In genomic region chr17:81854974-81855774, GRCh38 we compare ENCODE assay signal across 11 cellular contexts. TPM values are rescaled to one million over a fixed set of nuclear protein-coding genes. Genes with fewer than 3 reads are reported as not detected.
DNase-seq lines count a peak whose midpoint lies in the region; TF ChIP-seq lines count a peak whose summit lies in the region.
"Had no signal": no experiment of that assay in that cellular context is flagged by ENCODE, and none has a peak within 500 bp of the region (broad histone marks: within the 10 kb centered on the region; RNA-seq: fewer than 3 reads in every experiment).

No MANE protein-coding gene starts in this region.

- H3K14ac ChIP-seq in trophoblast cell (ENCODE audit: low read length), result no peak overlapping the region

- H3K27ac ChIP-seq in epithelial cell of prostate (peak overlapping the region; percentile 65), trophoblast cell (ENCODE audit: low read depth, low read length) (no peak overlapping the region)
- no peak overlapping the region for H3K27ac ChIP-seq in CD4-positive, alpha-beta memory T cell (ENCODE audit: low read depth, low read length)
- H3K27ac ChIP-seq: esophagus muscularis mucosa had no signal

- H3K4ac ChIP-seq in trophoblast cell (ENCODE audit: low read depth, low read length), result peak overlapping the region; percentile 58

- no peak overlapping the region for H4K91ac ChIP-seq in trophoblast cell (ENCODE audit: low read depth, low read length)

- H3K9ac ChIP-seq in trophoblast cell (ENCODE audit: low read length), result no peak overlapping the region

- H2BK12ac ChIP-seq in trophoblast cell (ENCODE audit: low read length), result no peak overlapping the region

- H3K27me3 ChIP-seq in trophoblast cell (ENCODE audit: insufficient read depth, low read length) (no peaks in the 10 kb centered on the region), Caco-2 (replicated peaks; ENCODE audit: control insufficient read depth, insufficient read depth, low read length) (no peaks in the 10 kb centered on the region)
- no peaks in the 10 kb centered on the region for H3K27me3 ChIP-seq in CD4-positive, alpha-beta memory T cell (ENCODE audit: insufficient read depth, low read length)
- H3K27me3 ChIP-seq: esophagus muscularis mucosa had no signal

- no peak overlapping the region for H2BK5ac ChIP-seq in trophoblast cell (ENCODE audit: low read depth, low read length, poor library complexity)

- H3K36me3 ChIP-seq in trophoblast cell (ENCODE audit: control insufficient read depth in 1 of 2, insufficient read depth in 2 of 2, low read length in 2 of 2) (peaks cover 79% of the 10 kb centered on the region in 2 experiments), Caco-2 (ENCODE audit: control insufficient read depth, insufficient read depth, low read length) (peaks cover 11% of the 10 kb centered on the region)
- peaks cover 46% of the 10 kb centered on the region for H3K36me3 ChIP-seq in CD4-positive, alpha-beta memory T cell (ENCODE audit: insufficient read depth, low read length)

- H3K18ac ChIP-seq in trophoblast cell (ENCODE audit: low read length), result no peak overlapping the region

- H3K4me3 ChIP-seq in trophoblast cell (ENCODE audit: low read depth, low read length), result no peak overlapping the region
- H3K4me3 ChIP-seq in CD4-positive, alpha-beta memory T cell (ENCODE audit: low read length in 2 of 2), result no peak overlapping the region
- H3K4me3 ChIP-seq in Caco-2 (ENCODE audit: low read depth, low read length), result no peak overlapping the region
- H3K4me3 ChIP-seq: esophagus muscularis mucosa had no signal

- peaks cover 15 to 52% of the 10 kb centered on the region in 2 donors for H3K36me3 Mint-ChIP-seq in CD4-positive, alpha-beta memory T cell
- H3K36me3 Mint-ChIP-seq in Caco-2 (ENCODE audit: insufficient read depth, unreplicated experiment), result peaks cover 100% of the 10 kb centered on the region

- intact Hi-C loops in CD4-positive, alpha-beta memory T cell (cut with micrococcal nuclease), result no loop called here
- intact Hi-C loops in Caco-2 (cut with micrococcal nuclease; ENCODE audit: unreplicated experiment), result no loop called here

- TF ChIP-seq POLR2A in GM19193 (IDR thresholded peaks at IDR 0.05; ENCODE audit: extremely low read depth, insufficient read depth, insufficient read length), result peak; percentile 26

- WGBS in trophoblast cell (ENCODE audit: extremely low coverage, insufficient coverage, insufficient read length), result no CpG with 5 or more reads among the region's 29 CpGs

- H3K27ac Mint-ChIP-seq in CD4-positive, alpha-beta memory T cell, result peak overlapping the region in 1 of 7 donors; percentile 57
- no peak overlapping the region for H3K27ac Mint-ChIP-seq in Caco-2 (ENCODE audit: unreplicated experiment)
- H3K27ac Mint-ChIP-seq: nephron had no signal

- H3K79me1 ChIP-seq in trophoblast cell (ENCODE audit: low read length), result peaks cover 7% of the 10 kb centered on the region

- H3K9me3 ChIP-seq in trophoblast cell (ENCODE audit: insufficient read depth, low read depth, low read length), result no peaks in the 10 kb centered on the region
- no peaks in the 10 kb centered on the region for H3K9me3 ChIP-seq in CD4-positive, alpha-beta memory T cell (ENCODE audit: control insufficient read depth in 1 of 2, low read length in 2 of 2)
- no peaks in the 10 kb centered on the region for H3K9me3 ChIP-seq in Caco-2
- H3K9me3 ChIP-seq: esophagus muscularis mucosa had no signal

- CTCF ChIA-PET in CD4-positive, alpha-beta memory T cell (lab: Charles Lee; ENCODE audit: partially characterized antibody), result interaction anchor here (1.3 kb wide), 1 partner anchor 175 kb away, joined by 4 read pairs; no protein-coding TSS in a partner anchor
- CTCF ChIA-PET in Caco-2 (lab: Charles Lee), result interaction anchor here (0.8 kb wide), 2 partner anchors 48 to 119 kb away, joined by 3 to 6 read pairs; no protein-coding TSS in a partner anchor

- H2BK120ac ChIP-seq in trophoblast cell (ENCODE audit: insufficient read depth, low read length, poor library complexity), result no peak overlapping the region

- no peak overlapping the region for H4K8ac ChIP-seq in trophoblast cell (ENCODE audit: low read depth, low read length)

- TF ChIP-seq CTCF in Caco-2 (IDR thresholded peaks at IDR 0.05; ENCODE audit: insufficient read depth in 1 of 2, low read depth in 1 of 2, low read length in 1 of 2, severe bottlenecking in 1 of 2, unreplicated experiment in 1 of 2), result peak in 1 of 2 experiments; percentile 33

- POLR2A ChIA-PET in CD4-positive, alpha-beta memory T cell (lab: Charles Lee; ENCODE audit: partially characterized antibody), result interaction anchor here (0.7 to 1.3 kb wide), 5 partner anchors 10 to 284 kb away, joined by 3 to 6 read pairs (median 4); no protein-coding TSS in a partner anchor
- POLR2A ChIA-PET in Caco-2 (lab: Charles Lee), result interaction anchor here (0.6 to 0.7 kb wide), 4 partner anchors 30 to 299 kb away, joined by 3 to 6 read pairs (median 4); partner anchors contain the start of gene PCYT2

- BruUV-seq in Caco-2 (replicated peaks; lab: Mats Ljungman, UMichigan), result no TSS peak

- H3K9me3 Mint-ChIP-seq in CD4-positive, alpha-beta memory T cell, result no peaks in the 10 kb centered on the region
- H3K9me3 Mint-ChIP-seq in Caco-2 (ENCODE audit: unreplicated experiment), result no peaks in the 10 kb centered on the region
- H3K9me3 Mint-ChIP-seq: nephron had no signal

- no peak overlapping the region for H3K4me2 ChIP-seq in trophoblast cell (ENCODE audit: low read length)

- no peak overlapping the region for H2AK5ac ChIP-seq in trophoblast cell (ENCODE audit: low read length)

- peaks cover 4 to 39% (median 9%) of the 10 kb centered on the region in 4 donors for H3K4me1 Mint-ChIP-seq in CD4-positive, alpha-beta memory T cell
- H3K4me1 Mint-ChIP-seq in Caco-2 (ENCODE audit: low read depth, unreplicated experiment), result peaks cover 7% of the 10 kb centered on the region

- DNase-seq in NCI-H2196 treated with DMSO at 0.1 percent for 48 hours (lab: John Stamatoyannopoulos, UW; ENCODE audit: unreplicated experiment) (peak; percentile 69), epithelial cell of prostate (ENCODE audit: low read depth, low spot score) (no peak), trophoblast cell (no peak), SW480 (ENCODE audit: low spot score) (no peak), Caco-2 (no peak)
- DNase-seq in CD4-positive, alpha-beta memory T cell, result no peak
- DNase-seq: NCI-H1694; stimulated activated CD4-positive, alpha-beta T cell treated with anti-CD3 and anti-CD28 coated beads, Interleukin-15, amount 100 ng/mL, for 24 hours had no signal

- H3K27me3 Mint-ChIP-seq in CD4-positive, alpha-beta memory T cell, result no peaks in the 10 kb centered on the region
- H3K27me3 Mint-ChIP-seq in Caco-2 (ENCODE audit: insufficient read depth, unreplicated experiment), result no peaks in the 10 kb centered on the region

- H3K23ac ChIP-seq in trophoblast cell (ENCODE audit: low read length), result no peak overlapping the region

- no peak overlapping the region for H2AFZ ChIP-seq in trophoblast cell (ENCODE audit: insufficient read depth, low read length, poor library complexity)

- no peak overlapping the region for H4K12ac ChIP-seq in trophoblast cell (ENCODE audit: low read depth, low read length)

- H3K4me3 Mint-ChIP-seq in CD4-positive, alpha-beta memory T cell, result no peak overlapping the region
- no peak overlapping the region for H3K4me3 Mint-ChIP-seq in Caco-2 (ENCODE audit: unreplicated experiment)

- H3K4me1 ChIP-seq in trophoblast cell (ENCODE audit: control insufficient read depth in 1 of 2, insufficient read depth in 2 of 2, low read length in 2 of 2) (peaks cover 11 to 14% of the 10 kb centered on the region in 2 experiments), Caco-2 (peaks cover 10% of the 10 kb centered on the region)
- peaks cover 23% of the 10 kb centered on the region for H3K4me1 ChIP-seq in CD4-positive, alpha-beta memory T cell (ENCODE audit: insufficient read depth, low read length)

- peaks cover 25% of the 10 kb centered on the region for H3K79me2 ChIP-seq in trophoblast cell (ENCODE audit: control insufficient read depth, insufficient read depth, low read length, poor library complexity)

RNA-seq across cellular contexts. Expression of gene P4HB, which starts 5.2 kb away (rescaled TPM):
- 2,115 and 2,196 TPM in 2 replicates for polyA plus RNA-seq in trophoblast cell (2013)
- 100 to 1,000 TPM; 392 to 409 TPM for total RNA-seq in CD4-positive, alpha-beta memory T cell
- 100 to 1,000 TPM; 272 to 339 TPM for polyA plus RNA-seq in CD4-positive, alpha-beta memory T cell
- 895 and 958 TPM in 2 replicates for total RNA-seq in Caco-2 (2022)

RNA-seq across cellular contexts. Expression of gene ARHGDIA, which starts 16.0 kb away (rescaled TPM):
- polyA plus RNA-seq in trophoblast cell (2013), result 397 and 403 TPM in 2 replicates
- 100 to 1,000 TPM; 380 to 382 TPM for total RNA-seq in CD4-positive, alpha-beta memory T cell
- polyA plus RNA-seq in CD4-positive, alpha-beta memory T cell, result 100 to 1,000 TPM in 1 of 2 donors, 10 to 100 TPM in 1; 84.8 to 205 TPM
- total RNA-seq in Caco-2 (2022), result 253 and 292 TPM in 2 replicates

RNA-seq across cellular contexts. Expression of gene PPP1R27, which starts 20.3 kb away (rescaled TPM):
- 0.33 and 0.43 TPM in 2 replicates for polyA plus RNA-seq in trophoblast cell (2013)
- not detected for total RNA-seq in CD4-positive, alpha-beta memory T cell
- under 1 TPM in 1 of 2 donors, not detected in 1; 0.18 TPM for polyA plus RNA-seq in CD4-positive, alpha-beta memory T cell
- 0.93 TPM in 1 of 2 replicates, not detected in the other for total RNA-seq in Caco-2 (2022)
- total RNA-seq: esophagus muscularis mucosa had no signal

RNA-seq across cellular contexts. Expression of gene MCRIP1, which starts 22.1 kb away (rescaled TPM):
- 120 and 125 TPM in 2 replicates for polyA plus RNA-seq in trophoblast cell (2013)
- total RNA-seq in CD4-positive, alpha-beta memory T cell, result 10 to 100 TPM; 65.8 to 71.0 TPM
- polyA plus RNA-seq in CD4-positive, alpha-beta memory T cell, result 10 to 100 TPM; 66.7 to 87.2 TPM
- total RNA-seq in Caco-2 (2022), result 59.7 and 60.0 TPM in 2 replicates

RNA-seq across cellular contexts. Expression of gene ALYREF, which starts 36.2 kb away (rescaled TPM):
- polyA plus RNA-seq in trophoblast cell (2013), result 110 and 112 TPM in 2 replicates
- total RNA-seq in CD4-positive, alpha-beta memory T cell, result 10 to 100 TPM; 47.2 to 47.7 TPM
- polyA plus RNA-seq in CD4-positive, alpha-beta memory T cell, result 10 to 100 TPM; 23.3 to 50.8 TPM
- total RNA-seq in Caco-2 (2022), result 248 and 252 TPM in 2 replicates
